In the genomic region with DNA sequence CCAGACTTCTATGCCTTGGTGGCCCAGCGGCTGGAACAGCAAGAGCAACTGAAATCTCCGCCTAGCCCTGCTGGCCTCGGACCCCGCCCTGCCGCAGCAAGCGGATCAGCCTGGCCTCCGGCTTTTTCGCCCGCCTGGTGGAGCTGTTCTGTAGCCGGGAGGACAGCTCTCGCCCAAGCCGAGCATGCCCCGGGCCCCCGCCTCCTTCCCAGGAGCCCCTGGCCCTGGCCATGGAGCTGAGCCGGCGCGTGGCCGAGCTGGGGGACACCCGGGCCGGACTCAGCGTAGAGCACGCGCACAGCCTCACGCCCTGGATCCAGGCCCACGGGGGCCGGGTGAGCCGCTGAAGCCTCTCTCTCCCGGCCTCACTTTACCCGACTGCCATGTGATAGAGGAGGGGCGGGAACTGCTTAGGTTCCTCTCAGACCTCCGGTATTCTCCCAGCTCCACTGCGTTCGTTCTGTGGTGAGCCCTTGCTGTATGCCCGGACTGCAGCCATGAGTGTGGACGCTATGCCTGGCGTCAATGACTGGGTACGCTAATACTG, we compare ENCODE assay signal across 1 cellular context.
TF ChIP-seq lines count a peak whose summit lies in the region.

No MANE protein-coding gene starts in this region.

TF ChIP-seq in HepG2, 621 proteins besides CTCF, POLR2A, EP300 and RAD21 (continues in another document):
- TF ChIP-seq GTF3A (CRISPR knock-in tag; conservative IDR thresholded peaks at IDR 0.05) (no peak), RCOR2 (CRISPR knock-in tag; IDR thresholded peaks at IDR 0.05) (no peak), ATF7 (IDR thresholded peaks at IDR 0.05) (no peak), ATF7 (CRISPR knock-in tag; IDR thresholded peaks at IDR 0.05) (no peak), NFATC3 (CRISPR knock-in tag; IDR thresholded peaks at IDR 0.05) (no peak), ZNF670 (CRISPR knock-in tag; IDR thresholded peaks at IDR 0.05; ENCODE audit: borderline replicate concordance) (no peak), MIXL1 (CRISPR knock-in tag; IDR thresholded peaks at IDR 0.05) (no peak), RFXAP (CRISPR knock-in tag; IDR thresholded peaks at IDR 0.05; ENCODE audit: borderline replicate concordance) (no peak), NFE2L2 (IDR thresholded peaks at IDR 0.05; ENCODE audit: low read length) (no peak), PHF8 (CRISPR knock-in tag; IDR thresholded peaks at IDR 0.05) (0 out of 2 replicates have a peak, but pooled peaks have one; percentile 18), TGIF2 (CRISPR knock-in tag; IDR thresholded peaks at IDR 0.05) (no peak), ZNF143 (CRISPR knock-in tag; IDR thresholded peaks at IDR 0.05) (peak; percentile 50; the same call in 1 of the 2 replicates), U2AF2 (IDR thresholded peaks at IDR 0.05; ENCODE audit: low read depth, low read length) (no peak), MIER2 (CRISPR knock-in tag; IDR thresholded peaks at IDR 0.05) (no peak), ZNF317 (CRISPR knock-in tag; IDR thresholded peaks at IDR 0.05) (no peak), ZSCAN12 (CRISPR knock-in tag; IDR thresholded peaks at IDR 0.05) (no peak), MYC (CRISPR knock-in tag; IDR thresholded peaks at IDR 0.05; ENCODE audit: borderline replicate concordance) (peak; percentile 36; the same call in 1 of the 2 replicates), THAP11 (CRISPR knock-in tag; IDR thresholded peaks at IDR 0.05) (no peak), ZFY (CRISPR knock-in tag; IDR thresholded peaks at IDR 0.05) (peak; percentile 35; the same call in 1 of the 2 replicates), CEBPB (IDR thresholded peaks at IDR 0.05; ENCODE audit: borderline replicate concordance, low read depth, low read length) (no peak), GFI1 (CRISPR knock-in tag; IDR thresholded peaks at IDR 0.05; ENCODE audit: borderline replicate concordance) (no peak), U2AF1 (optimal IDR thresholded peaks at IDR 0.05; ENCODE audit: low read depth, low read length) (no peak), FIP1L1 (IDR thresholded peaks at IDR 0.05; ENCODE audit: borderline replicate concordance, insufficient read depth, low read depth, low read length) (no peak), ZNF775 (CRISPR knock-in tag; IDR thresholded peaks at IDR 0.05; ENCODE audit: borderline replicate concordance) (no peak), ZFYVE20 (CRISPR knock-in tag; IDR thresholded peaks at IDR 0.05; ENCODE audit: borderline replicate concordance, low read depth) (no peak), TCF7 (IDR thresholded peaks at IDR 0.05; ENCODE audit: low read depth) (no peak)
- TF ChIP-seq, protein P1, sequence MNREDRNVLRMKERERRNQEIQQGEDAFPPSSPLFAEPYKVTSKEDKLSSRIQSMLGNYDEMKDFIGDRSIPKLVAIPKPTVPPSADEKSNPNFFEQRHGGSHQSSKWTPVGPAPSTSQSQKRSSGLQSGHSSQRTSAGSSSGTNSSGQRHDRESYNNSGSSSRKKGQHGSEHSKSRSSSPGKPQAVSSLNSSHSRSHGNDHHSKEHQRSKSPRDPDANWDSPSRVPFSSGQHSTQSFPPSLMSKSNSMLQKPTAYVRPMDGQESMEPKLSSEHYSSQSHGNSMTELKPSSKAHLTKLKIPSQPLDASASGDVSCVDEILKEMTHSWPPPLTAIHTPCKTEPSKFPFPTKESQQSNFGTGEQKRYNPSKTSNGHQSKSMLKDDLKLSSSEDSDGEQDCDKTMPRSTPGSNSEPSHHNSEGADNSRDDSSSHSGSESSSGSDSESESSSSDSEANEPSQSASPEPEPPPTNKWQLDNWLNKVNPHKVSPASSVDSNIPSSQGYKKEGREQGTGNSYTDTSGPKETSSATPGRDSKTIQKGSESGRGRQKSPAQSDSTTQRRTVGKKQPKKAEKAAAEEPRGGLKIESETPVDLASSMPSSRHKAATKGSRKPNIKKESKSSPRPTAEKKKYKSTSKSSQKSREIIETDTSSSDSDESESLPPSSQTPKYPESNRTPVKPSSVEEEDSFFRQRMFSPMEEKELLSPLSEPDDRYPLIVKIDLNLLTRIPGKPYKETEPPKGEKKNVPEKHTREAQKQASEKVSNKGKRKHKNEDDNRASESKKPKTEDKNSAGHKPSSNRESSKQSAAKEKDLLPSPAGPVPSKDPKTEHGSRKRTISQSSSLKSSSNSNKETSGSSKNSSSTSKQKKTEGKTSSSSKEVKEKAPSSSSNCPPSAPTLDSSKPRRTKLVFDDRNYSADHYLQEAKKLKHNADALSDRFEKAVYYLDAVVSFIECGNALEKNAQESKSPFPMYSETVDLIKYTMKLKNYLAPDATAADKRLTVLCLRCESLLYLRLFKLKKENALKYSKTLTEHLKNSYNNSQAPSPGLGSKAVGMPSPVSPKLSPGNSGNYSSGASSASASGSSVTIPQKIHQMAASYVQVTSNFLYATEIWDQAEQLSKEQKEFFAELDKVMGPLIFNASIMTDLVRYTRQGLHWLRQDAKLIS (CRISPR knock-in tag; IDR thresholded peaks at IDR 0.05) = no peak
- TF ChIP-seq, protein P2, sequence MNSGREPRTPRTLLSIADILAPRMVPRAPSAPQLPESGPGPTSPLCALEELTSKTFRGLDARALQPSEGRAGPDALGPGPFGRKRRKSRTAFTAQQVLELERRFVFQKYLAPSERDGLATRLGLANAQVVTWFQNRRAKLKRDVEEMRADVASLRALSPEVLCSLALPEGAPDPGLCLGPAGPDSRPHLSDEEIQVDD (CRISPR knock-in tag; IDR thresholded peaks at IDR 0.05; ENCODE audit: borderline replicate concordance) = no peak
- TF ChIP-seq, protein P3, sequence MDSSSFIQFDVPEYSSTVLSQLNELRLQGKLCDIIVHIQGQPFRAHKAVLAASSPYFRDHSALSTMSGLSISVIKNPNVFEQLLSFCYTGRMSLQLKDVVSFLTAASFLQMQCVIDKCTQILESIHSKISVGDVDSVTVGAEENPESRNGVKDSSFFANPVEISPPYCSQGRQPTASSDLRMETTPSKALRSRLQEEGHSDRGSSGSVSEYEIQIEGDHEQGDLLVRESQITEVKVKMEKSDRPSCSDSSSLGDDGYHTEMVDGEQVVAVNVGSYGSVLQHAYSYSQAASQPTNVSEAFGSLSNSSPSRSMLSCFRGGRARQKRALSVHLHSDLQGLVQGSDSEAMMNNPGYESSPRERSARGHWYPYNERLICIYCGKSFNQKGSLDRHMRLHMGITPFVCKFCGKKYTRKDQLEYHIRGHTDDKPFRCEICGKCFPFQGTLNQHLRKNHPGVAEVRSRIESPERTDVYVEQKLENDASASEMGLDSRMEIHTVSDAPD (CRISPR knock-in tag; IDR thresholded peaks at IDR 0.05) = no peak
- TF ChIP-seq, protein P4, sequence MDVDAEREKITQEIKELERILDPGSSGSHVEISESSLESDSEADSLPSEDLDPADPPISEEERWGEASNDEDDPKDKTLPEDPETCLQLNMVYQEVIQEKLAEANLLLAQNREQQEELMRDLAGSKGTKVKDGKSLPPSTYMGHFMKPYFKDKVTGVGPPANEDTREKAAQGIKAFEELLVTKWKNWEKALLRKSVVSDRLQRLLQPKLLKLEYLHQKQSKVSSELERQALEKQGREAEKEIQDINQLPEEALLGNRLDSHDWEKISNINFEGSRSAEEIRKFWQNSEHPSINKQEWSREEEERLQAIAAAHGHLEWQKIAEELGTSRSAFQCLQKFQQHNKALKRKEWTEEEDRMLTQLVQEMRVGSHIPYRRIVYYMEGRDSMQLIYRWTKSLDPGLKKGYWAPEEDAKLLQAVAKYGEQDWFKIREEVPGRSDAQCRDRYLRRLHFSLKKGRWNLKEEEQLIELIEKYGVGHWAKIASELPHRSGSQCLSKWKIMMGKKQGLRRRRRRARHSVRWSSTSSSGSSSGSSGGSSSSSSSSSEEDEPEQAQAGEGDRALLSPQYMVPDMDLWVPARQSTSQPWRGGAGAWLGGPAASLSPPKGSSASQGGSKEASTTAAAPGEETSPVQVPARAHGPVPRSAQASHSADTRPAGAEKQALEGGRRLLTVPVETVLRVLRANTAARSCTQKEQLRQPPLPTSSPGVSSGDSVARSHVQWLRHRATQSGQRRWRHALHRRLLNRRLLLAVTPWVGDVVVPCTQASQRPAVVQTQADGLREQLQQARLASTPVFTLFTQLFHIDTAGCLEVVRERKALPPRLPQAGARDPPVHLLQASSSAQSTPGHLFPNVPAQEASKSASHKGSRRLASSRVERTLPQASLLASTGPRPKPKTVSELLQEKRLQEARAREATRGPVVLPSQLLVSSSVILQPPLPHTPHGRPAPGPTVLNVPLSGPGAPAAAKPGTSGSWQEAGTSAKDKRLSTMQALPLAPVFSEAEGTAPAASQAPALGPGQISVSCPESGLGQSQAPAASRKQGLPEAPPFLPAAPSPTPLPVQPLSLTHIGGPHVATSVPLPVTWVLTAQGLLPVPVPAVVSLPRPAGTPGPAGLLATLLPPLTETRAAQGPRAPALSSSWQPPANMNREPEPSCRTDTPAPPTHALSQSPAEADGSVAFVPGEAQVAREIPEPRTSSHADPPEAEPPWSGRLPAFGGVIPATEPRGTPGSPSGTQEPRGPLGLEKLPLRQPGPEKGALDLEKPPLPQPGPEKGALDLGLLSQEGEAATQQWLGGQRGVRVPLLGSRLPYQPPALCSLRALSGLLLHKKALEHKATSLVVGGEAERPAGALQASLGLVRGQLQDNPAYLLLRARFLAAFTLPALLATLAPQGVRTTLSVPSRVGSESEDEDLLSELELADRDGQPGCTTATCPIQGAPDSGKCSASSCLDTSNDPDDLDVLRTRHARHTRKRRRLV (CRISPR knock-in tag; IDR thresholded peaks at IDR 0.05) = no peak
- TF ChIP-seq, protein P5, sequence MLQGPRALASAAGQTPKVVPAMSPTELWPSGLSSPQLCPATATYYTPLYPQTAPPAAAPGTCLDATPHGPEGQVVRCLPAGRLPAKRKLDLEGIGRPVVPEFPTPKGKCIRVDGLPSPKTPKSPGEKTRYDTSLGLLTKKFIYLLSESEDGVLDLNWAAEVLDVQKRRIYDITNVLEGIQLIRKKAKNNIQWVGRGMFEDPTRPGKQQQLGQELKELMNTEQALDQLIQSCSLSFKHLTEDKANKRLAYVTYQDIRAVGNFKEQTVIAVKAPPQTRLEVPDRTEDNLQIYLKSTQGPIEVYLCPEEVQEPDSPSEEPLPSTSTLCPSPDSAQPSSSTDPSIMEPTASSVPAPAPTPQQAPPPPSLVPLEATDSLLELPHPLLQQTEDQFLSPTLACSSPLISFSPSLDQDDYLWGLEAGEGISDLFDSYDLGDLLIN (CRISPR knock-in tag; IDR thresholded peaks at IDR 0.05; ENCODE audit: borderline replicate concordance) = no peak
- TF ChIP-seq, protein P6, sequence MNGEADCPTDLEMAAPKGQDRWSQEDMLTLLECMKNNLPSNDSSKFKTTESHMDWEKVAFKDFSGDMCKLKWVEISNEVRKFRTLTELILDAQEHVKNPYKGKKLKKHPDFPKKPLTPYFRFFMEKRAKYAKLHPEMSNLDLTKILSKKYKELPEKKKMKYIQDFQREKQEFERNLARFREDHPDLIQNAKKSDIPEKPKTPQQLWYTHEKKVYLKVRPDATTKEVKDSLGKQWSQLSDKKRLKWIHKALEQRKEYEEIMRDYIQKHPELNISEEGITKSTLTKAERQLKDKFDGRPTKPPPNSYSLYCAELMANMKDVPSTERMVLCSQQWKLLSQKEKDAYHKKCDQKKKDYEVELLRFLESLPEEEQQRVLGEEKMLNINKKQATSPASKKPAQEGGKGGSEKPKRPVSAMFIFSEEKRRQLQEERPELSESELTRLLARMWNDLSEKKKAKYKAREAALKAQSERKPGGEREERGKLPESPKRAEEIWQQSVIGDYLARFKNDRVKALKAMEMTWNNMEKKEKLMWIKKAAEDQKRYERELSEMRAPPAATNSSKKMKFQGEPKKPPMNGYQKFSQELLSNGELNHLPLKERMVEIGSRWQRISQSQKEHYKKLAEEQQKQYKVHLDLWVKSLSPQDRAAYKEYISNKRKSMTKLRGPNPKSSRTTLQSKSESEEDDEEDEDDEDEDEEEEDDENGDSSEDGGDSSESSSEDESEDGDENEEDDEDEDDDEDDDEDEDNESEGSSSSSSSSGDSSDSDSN (CRISPR knock-in tag; IDR thresholded peaks at IDR 0.05) = 0 out of 2 replicates have a peak, but pooled peaks have one; percentile 29
- TF ChIP-seq, protein P7, sequence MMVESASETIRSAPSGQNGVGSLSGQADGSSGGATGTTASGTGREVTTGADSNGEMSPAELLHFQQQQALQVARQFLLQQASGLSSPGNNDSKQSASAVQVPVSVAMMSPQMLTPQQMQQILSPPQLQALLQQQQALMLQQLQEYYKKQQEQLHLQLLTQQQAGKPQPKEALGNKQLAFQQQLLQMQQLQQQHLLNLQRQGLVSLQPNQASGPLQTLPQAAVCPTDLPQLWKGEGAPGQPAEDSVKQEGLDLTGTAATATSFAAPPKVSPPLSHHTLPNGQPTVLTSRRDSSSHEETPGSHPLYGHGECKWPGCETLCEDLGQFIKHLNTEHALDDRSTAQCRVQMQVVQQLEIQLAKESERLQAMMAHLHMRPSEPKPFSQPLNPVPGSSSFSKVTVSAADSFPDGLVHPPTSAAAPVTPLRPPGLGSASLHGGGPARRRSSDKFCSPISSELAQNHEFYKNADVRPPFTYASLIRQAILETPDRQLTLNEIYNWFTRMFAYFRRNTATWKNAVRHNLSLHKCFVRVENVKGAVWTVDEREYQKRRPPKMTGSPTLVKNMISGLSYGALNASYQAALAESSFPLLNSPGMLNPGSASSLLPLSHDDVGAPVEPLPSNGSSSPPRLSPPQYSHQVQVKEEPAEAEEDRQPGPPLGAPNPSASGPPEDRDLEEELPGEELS (CRISPR knock-in tag; IDR thresholded peaks at IDR 0.05) = no peak
- TF ChIP-seq, protein P8, sequence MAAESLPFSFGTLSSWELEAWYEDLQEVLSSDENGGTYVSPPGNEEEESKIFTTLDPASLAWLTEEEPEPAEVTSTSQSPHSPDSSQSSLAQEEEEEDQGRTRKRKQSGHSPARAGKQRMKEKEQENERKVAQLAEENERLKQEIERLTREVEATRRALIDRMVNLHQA (CRISPR knock-in tag; IDR thresholded peaks at IDR 0.05) = no peak
- TF ChIP-seq, protein P9, sequence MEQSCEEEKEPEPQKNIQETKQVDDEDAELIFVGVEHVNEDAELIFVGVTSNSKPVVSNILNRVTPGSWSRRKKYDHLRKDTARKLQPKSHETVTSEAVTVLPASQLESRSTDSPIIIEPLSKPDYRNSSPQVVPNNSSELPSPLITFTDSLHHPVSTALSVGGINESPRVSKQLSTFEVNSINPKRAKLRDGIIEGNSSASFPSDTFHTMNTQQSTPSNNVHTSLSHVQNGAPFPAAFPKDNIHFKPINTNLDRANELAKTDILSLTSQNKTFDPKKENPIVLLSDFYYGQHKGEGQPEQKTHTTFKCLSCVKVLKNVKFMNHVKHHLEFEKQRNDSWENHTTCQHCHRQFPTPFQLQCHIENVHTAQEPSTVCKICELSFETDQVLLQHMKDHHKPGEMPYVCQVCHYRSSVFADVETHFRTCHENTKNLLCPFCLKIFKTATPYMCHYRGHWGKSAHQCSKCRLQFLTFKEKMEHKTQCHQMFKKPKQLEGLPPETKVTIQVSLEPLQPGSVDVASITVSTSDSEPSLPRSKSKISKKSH (CRISPR knock-in tag; IDR thresholded peaks at IDR 0.05; ENCODE audit: borderline replicate concordance) = no peak
- TF ChIP-seq, protein P10, sequence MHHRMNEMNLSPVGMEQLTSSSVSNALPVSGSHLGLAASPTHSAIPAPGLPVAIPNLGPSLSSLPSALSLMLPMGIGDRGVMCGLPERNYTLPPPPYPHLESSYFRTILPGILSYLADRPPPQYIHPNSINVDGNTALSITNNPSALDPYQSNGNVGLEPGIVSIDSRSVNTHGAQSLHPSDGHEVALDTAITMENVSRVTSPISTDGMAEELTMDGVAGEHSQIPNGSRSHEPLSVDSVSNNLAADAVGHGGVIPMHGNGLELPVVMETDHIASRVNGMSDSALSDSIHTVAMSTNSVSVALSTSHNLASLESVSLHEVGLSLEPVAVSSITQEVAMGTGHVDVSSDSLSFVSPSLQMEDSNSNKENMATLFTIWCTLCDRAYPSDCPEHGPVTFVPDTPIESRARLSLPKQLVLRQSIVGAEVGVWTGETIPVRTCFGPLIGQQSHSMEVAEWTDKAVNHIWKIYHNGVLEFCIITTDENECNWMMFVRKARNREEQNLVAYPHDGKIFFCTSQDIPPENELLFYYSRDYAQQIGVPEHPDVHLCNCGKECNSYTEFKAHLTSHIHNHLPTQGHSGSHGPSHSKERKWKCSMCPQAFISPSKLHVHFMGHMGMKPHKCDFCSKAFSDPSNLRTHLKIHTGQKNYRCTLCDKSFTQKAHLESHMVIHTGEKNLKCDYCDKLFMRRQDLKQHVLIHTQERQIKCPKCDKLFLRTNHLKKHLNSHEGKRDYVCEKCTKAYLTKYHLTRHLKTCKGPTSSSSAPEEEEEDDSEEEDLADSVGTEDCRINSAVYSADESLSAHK (CRISPR knock-in tag; IDR thresholded peaks at IDR 0.05; ENCODE audit: borderline replicate concordance) = no peak
